Comparison of ENCODE assay signal across 1 cellular context in the genomic region with DNA sequence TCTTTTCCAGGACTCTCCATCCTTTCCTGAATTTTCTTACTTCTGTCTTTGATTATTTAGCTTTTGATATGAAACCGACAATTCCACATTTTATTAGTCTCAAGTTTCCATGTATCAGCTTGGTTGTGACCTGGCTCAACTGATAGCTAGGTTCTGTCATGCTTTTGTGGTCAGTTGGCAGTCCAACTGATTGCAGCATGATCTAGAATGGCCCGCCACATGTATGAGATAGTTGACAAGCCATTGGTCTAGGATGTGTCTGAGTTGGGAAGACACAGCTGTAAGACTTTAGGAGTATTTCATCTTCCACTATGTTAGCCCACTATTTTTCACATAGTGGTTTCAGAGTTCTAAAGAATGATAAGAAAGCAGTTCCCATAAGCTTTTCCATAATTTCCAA.
TF ChIP-seq lines count a peak whose summit lies in the region.

No MANE protein-coding gene starts in this region.

TF ChIP-seq in K562, 482 proteins besides CTCF, POLR2A, EP300 and RAD21:
- TF ChIP-seq, protein P1, sequence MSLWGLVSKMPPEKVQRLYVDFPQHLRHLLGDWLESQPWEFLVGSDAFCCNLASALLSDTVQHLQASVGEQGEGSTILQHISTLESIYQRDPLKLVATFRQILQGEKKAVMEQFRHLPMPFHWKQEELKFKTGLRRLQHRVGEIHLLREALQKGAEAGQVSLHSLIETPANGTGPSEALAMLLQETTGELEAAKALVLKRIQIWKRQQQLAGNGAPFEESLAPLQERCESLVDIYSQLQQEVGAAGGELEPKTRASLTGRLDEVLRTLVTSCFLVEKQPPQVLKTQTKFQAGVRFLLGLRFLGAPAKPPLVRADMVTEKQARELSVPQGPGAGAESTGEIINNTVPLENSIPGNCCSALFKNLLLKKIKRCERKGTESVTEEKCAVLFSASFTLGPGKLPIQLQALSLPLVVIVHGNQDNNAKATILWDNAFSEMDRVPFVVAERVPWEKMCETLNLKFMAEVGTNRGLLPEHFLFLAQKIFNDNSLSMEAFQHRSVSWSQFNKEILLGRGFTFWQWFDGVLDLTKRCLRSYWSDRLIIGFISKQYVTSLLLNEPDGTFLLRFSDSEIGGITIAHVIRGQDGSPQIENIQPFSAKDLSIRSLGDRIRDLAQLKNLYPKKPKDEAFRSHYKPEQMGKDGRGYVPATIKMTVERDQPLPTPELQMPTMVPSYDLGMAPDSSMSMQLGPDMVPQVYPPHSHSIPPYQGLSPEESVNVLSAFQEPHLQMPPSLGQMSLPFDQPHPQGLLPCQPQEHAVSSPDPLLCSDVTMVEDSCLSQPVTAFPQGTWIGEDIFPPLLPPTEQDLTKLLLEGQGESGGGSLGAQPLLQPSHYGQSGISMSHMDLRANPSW (CRISPR knock-in tag; IDR thresholded peaks at IDR 0.05): no peak
- TF ChIP-seq KDM5B (IDR thresholded peaks at IDR 0.05; ENCODE audit: insufficient replicate concordance, low read depth, low read length) (no peak), BRD9 (IDR thresholded peaks at IDR 0.05; ENCODE audit: low read depth, partially characterized antibody) (no peak), L3MBTL2 (IDR thresholded peaks at IDR 0.05) (peak; percentile 38; the same call in 1 of the 2 replicates), CBFA2T2 (conservative IDR thresholded peaks at IDR 0.05) (no peak), CBFA2T3 (IDR thresholded peaks at IDR 0.05) (0 out of 2 replicates have a peak, but pooled peaks have one; percentile 4)
- TF ChIP-seq, protein P2, sequence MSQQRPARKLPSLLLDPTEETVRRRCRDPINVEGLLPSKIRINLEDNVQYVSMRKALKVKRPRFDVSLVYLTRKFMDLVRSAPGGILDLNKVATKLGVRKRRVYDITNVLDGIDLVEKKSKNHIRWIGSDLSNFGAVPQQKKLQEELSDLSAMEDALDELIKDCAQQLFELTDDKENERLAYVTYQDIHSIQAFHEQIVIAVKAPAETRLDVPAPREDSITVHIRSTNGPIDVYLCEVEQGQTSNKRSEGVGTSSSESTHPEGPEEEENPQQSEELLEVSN (IDR thresholded peaks at IDR 0.05; ENCODE audit: borderline replicate concordance in 1 of 2, extremely low read depth in 1 of 2, insufficient read depth in 1 of 2, insufficient read length in 1 of 2, low read depth in 1 of 2, low read length in 1 of 2, poor library complexity in 1 of 2, severe bottlenecking in 1 of 2): peak in 1 of 2 experiments; percentile 35
- TF ChIP-seq, protein P3, sequence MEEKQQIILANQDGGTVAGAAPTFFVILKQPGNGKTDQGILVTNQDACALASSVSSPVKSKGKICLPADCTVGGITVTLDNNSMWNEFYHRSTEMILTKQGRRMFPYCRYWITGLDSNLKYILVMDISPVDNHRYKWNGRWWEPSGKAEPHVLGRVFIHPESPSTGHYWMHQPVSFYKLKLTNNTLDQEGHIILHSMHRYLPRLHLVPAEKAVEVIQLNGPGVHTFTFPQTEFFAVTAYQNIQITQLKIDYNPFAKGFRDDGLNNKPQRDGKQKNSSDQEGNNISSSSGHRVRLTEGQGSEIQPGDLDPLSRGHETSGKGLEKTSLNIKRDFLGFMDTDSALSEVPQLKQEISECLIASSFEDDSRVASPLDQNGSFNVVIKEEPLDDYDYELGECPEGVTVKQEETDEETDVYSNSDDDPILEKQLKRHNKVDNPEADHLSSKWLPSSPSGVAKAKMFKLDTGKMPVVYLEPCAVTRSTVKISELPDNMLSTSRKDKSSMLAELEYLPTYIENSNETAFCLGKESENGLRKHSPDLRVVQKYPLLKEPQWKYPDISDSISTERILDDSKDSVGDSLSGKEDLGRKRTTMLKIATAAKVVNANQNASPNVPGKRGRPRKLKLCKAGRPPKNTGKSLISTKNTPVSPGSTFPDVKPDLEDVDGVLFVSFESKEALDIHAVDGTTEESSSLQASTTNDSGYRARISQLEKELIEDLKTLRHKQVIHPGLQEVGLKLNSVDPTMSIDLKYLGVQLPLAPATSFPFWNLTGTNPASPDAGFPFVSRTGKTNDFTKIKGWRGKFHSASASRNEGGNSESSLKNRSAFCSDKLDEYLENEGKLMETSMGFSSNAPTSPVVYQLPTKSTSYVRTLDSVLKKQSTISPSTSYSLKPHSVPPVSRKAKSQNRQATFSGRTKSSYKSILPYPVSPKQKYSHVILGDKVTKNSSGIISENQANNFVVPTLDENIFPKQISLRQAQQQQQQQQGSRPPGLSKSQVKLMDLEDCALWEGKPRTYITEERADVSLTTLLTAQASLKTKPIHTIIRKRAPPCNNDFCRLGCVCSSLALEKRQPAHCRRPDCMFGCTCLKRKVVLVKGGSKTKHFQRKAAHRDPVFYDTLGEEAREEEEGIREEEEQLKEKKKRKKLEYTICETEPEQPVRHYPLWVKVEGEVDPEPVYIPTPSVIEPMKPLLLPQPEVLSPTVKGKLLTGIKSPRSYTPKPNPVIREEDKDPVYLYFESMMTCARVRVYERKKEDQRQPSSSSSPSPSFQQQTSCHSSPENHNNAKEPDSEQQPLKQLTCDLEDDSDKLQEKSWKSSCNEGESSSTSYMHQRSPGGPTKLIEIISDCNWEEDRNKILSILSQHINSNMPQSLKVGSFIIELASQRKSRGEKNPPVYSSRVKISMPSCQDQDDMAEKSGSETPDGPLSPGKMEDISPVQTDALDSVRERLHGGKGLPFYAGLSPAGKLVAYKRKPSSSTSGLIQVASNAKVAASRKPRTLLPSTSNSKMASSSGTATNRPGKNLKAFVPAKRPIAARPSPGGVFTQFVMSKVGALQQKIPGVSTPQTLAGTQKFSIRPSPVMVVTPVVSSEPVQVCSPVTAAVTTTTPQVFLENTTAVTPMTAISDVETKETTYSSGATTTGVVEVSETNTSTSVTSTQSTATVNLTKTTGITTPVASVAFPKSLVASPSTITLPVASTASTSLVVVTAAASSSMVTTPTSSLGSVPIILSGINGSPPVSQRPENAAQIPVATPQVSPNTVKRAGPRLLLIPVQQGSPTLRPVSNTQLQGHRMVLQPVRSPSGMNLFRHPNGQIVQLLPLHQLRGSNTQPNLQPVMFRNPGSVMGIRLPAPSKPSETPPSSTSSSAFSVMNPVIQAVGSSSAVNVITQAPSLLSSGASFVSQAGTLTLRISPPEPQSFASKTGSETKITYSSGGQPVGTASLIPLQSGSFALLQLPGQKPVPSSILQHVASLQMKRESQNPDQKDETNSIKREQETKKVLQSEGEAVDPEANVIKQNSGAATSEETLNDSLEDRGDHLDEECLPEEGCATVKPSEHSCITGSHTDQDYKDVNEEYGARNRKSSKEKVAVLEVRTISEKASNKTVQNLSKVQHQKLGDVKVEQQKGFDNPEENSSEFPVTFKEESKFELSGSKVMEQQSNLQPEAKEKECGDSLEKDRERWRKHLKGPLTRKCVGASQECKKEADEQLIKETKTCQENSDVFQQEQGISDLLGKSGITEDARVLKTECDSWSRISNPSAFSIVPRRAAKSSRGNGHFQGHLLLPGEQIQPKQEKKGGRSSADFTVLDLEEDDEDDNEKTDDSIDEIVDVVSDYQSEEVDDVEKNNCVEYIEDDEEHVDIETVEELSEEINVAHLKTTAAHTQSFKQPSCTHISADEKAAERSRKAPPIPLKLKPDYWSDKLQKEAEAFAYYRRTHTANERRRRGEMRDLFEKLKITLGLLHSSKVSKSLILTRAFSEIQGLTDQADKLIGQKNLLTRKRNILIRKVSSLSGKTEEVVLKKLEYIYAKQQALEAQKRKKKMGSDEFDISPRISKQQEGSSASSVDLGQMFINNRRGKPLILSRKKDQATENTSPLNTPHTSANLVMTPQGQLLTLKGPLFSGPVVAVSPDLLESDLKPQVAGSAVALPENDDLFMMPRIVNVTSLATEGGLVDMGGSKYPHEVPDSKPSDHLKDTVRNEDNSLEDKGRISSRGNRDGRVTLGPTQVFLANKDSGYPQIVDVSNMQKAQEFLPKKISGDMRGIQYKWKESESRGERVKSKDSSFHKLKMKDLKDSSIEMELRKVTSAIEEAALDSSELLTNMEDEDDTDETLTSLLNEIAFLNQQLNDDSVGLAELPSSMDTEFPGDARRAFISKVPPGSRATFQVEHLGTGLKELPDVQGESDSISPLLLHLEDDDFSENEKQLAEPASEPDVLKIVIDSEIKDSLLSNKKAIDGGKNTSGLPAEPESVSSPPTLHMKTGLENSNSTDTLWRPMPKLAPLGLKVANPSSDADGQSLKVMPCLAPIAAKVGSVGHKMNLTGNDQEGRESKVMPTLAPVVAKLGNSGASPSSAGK (IDR thresholded peaks at IDR 0.05): peak; percentile 52
